In the genomic region with DNA sequence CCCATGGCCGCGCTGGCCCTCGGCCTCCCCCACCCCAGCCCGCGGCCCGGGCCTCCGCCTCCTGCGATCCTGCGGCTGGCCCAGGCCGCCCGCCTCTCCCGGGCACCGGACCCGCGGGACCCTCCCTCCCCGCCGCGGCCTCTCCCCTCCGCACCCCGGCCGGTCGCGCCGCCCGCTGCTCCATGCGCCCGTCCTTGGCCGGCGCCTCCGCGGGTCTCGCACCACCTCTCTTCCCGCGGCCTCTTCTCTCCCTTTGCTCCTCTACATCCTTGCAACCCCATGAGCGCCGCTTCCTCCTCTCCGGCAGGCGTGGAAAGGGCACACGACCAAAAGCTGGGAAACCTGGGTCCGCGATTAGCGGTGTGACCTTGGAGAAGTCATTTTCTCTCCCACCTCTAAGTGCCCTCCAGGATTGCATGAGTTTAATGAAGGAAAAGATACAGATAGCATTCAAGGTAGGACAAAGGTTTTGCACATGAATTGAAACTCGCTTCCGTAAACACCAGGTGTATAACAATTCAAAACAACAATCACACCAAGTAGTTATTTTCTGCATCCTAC, we compare ENCODE assay signal across 1 cellular context.
TF ChIP-seq lines count a peak whose summit lies in the region.

No MANE protein-coding gene starts in this region.

TF ChIP-seq in HepG2, 621 proteins besides CTCF, POLR2A, EP300 and RAD21 (continued from another document and continues in another):
- TF ChIP-seq, protein P1, sequence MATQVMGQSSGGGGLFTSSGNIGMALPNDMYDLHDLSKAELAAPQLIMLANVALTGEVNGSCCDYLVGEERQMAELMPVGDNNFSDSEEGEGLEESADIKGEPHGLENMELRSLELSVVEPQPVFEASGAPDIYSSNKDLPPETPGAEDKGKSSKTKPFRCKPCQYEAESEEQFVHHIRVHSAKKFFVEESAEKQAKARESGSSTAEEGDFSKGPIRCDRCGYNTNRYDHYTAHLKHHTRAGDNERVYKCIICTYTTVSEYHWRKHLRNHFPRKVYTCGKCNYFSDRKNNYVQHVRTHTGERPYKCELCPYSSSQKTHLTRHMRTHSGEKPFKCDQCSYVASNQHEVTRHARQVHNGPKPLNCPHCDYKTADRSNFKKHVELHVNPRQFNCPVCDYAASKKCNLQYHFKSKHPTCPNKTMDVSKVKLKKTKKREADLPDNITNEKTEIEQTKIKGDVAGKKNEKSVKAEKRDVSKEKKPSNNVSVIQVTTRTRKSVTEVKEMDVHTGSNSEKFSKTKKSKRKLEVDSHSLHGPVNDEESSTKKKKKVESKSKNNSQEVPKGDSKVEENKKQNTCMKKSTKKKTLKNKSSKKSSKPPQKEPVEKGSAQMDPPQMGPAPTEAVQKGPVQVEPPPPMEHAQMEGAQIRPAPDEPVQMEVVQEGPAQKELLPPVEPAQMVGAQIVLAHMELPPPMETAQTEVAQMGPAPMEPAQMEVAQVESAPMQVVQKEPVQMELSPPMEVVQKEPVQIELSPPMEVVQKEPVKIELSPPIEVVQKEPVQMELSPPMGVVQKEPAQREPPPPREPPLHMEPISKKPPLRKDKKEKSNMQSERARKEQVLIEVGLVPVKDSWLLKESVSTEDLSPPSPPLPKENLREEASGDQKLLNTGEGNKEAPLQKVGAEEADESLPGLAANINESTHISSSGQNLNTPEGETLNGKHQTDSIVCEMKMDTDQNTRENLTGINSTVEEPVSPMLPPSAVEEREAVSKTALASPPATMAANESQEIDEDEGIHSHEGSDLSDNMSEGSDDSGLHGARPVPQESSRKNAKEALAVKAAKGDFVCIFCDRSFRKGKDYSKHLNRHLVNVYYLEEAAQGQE (IDR thresholded peaks at IDR 0.05; ENCODE audit: borderline replicate concordance in 1 of 2, low read depth in 1 of 2, low read length in 2 of 2) = no peak
- TF ChIP-seq ZC3H13 (CRISPR knock-in tag; IDR thresholded peaks at IDR 0.05) = no peak
- TF ChIP-seq, protein P2, sequence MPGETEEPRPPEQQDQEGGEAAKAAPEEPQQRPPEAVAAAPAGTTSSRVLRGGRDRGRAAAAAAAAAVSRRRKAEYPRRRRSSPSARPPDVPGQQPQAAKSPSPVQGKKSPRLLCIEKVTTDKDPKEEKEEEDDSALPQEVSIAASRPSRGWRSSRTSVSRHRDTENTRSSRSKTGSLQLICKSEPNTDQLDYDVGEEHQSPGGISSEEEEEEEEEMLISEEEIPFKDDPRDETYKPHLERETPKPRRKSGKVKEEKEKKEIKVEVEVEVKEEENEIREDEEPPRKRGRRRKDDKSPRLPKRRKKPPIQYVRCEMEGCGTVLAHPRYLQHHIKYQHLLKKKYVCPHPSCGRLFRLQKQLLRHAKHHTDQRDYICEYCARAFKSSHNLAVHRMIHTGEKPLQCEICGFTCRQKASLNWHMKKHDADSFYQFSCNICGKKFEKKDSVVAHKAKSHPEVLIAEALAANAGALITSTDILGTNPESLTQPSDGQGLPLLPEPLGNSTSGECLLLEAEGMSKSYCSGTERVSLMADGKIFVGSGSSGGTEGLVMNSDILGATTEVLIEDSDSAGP (CRISPR knock-in tag; IDR thresholded peaks at IDR 0.05; ENCODE audit: borderline replicate concordance) = no peak
- no peak for TF ChIP-seq TFAP4 (IDR thresholded peaks at IDR 0.05; ENCODE audit: borderline replicate concordance, low read depth)
- TF ChIP-seq GPBP1L1 (CRISPR knock-in tag; IDR thresholded peaks at IDR 0.05) = no peak
- no peak for TF ChIP-seq ZNF691 (CRISPR knock-in tag; IDR thresholded peaks at IDR 0.05; ENCODE audit: borderline replicate concordance, low read depth)
- no peak for TF ChIP-seq ZFAT (CRISPR knock-in tag; conservative IDR thresholded peaks at IDR 0.05)
- no peak for TF ChIP-seq ETV5 (CRISPR knock-in tag; IDR thresholded peaks at IDR 0.05; ENCODE audit: borderline replicate concordance)
- no peak for TF ChIP-seq RFX1 (IDR thresholded peaks at IDR 0.05)
- TF ChIP-seq ZBTB46 (CRISPR knock-in tag; IDR thresholded peaks at IDR 0.05; ENCODE audit: borderline replicate concordance) = no peak
- no peak for TF ChIP-seq ZNF441 (CRISPR knock-in tag; IDR thresholded peaks at IDR 0.05; ENCODE audit: borderline replicate concordance)
- no peak for TF ChIP-seq ZNF556 (CRISPR knock-in tag; IDR thresholded peaks at IDR 0.05; ENCODE audit: borderline replicate concordance)
- TF ChIP-seq GABPA (IDR thresholded peaks at IDR 0.05; ENCODE audit: low read depth, low read length) = no peak
- no peak for TF ChIP-seq GABPA (CRISPR knock-in tag; IDR thresholded peaks at IDR 0.05; ENCODE audit: low read depth)
- TF ChIP-seq ZNF773 (CRISPR knock-in tag; IDR thresholded peaks at IDR 0.05; ENCODE audit: borderline replicate concordance) = no peak
- no peak for TF ChIP-seq HOXA7 (CRISPR knock-in tag; IDR thresholded peaks at IDR 0.05)
- TF ChIP-seq FOXK2 (IDR thresholded peaks at IDR 0.05) = no peak
- TF ChIP-seq, protein P3, sequence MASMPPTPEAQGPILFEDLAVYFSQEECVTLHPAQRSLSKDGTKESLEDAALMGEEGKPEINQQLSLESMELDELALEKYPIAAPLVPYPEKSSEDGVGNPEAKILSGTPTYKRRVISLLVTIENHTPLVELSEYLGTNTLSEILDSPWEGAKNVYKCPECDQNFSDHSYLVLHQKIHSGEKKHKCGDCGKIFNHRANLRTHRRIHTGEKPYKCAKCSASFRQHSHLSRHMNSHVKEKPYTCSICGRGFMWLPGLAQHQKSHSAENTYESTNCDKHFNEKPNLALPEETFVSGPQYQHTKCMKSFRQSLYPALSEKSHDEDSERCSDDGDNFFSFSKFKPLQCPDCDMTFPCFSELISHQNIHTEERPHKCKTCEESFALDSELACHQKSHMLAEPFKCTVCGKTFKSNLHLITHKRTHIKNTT (CRISPR knock-in tag; IDR thresholded peaks at IDR 0.05) = no peak
- no peak for TF ChIP-seq SPEN (CRISPR knock-in tag; IDR thresholded peaks at IDR 0.05; ENCODE audit: low read depth)
- TF ChIP-seq DR1 (CRISPR knock-in tag; IDR thresholded peaks at IDR 0.05) = no peak
- no peak for TF ChIP-seq MTA3 (CRISPR knock-in tag; IDR thresholded peaks at IDR 0.05)
- no peak for TF ChIP-seq ZNF333 (CRISPR knock-in tag; IDR thresholded peaks at IDR 0.05; ENCODE audit: borderline replicate concordance)
- TF ChIP-seq PLRG1 (conservative IDR thresholded peaks at IDR 0.05) = no peak
- no peak for TF ChIP-seq ZFP90 (CRISPR knock-in tag; IDR thresholded peaks at IDR 0.05; ENCODE audit: borderline replicate concordance)
- no peak for TF ChIP-seq ZNF362 (CRISPR knock-in tag; IDR thresholded peaks at IDR 0.05; ENCODE audit: borderline replicate concordance)
- no peak for TF ChIP-seq ZNF138 (CRISPR knock-in tag; IDR thresholded peaks at IDR 0.05; ENCODE audit: low read depth)
- TF ChIP-seq, protein P4, sequence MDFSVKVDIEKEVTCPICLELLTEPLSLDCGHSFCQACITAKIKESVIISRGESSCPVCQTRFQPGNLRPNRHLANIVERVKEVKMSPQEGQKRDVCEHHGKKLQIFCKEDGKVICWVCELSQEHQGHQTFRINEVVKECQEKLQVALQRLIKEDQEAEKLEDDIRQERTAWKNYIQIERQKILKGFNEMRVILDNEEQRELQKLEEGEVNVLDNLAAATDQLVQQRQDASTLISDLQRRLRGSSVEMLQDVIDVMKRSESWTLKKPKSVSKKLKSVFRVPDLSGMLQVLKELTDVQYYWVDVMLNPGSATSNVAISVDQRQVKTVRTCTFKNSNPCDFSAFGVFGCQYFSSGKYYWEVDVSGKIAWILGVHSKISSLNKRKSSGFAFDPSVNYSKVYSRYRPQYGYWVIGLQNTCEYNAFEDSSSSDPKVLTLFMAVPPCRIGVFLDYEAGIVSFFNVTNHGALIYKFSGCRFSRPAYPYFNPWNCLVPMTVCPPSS (IDR thresholded peaks at IDR 0.05) = no peak
- peak; percentile 10; the same call in 1 of the 2 replicates for TF ChIP-seq POLR2G (IDR thresholded peaks at IDR 0.05; ENCODE audit: low read depth, low read length)
- TF ChIP-seq MTF1 (CRISPR knock-in tag; IDR thresholded peaks at IDR 0.05) = no peak
- TF ChIP-seq, protein P5, sequence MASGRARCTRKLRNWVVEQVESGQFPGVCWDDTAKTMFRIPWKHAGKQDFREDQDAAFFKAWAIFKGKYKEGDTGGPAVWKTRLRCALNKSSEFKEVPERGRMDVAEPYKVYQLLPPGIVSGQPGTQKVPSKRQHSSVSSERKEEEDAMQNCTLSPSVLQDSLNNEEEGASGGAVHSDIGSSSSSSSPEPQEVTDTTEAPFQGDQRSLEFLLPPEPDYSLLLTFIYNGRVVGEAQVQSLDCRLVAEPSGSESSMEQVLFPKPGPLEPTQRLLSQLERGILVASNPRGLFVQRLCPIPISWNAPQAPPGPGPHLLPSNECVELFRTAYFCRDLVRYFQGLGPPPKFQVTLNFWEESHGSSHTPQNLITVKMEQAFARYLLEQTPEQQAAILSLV (CRISPR knock-in tag; IDR thresholded peaks at IDR 0.05; ENCODE audit: borderline replicate concordance) = no peak
- peak; percentile 58 for TF ChIP-seq ASH2L (IDR thresholded peaks at IDR 0.05; ENCODE audit: insufficient read length, low read depth, low read length)
- peak; percentile 57; the same call in 1 of the 2 replicates for TF ChIP-seq HDAC1 (CRISPR knock-in tag; IDR thresholded peaks at IDR 0.05)
- TF ChIP-seq ARID2 (CRISPR knock-in tag; IDR thresholded peaks at IDR 0.05; ENCODE audit: borderline replicate concordance) = no peak
- no peak for TF ChIP-seq ZNF337 (CRISPR knock-in tag; IDR thresholded peaks at IDR 0.05; ENCODE audit: borderline replicate concordance, low read depth)
- TF ChIP-seq JARID2 (CRISPR knock-in tag; IDR thresholded peaks at IDR 0.05; ENCODE audit: insufficient replicate concordance) = no peak
- no peak for TF ChIP-seq ETS1 (CRISPR knock-in tag; IDR thresholded peaks at IDR 0.05)
- TF ChIP-seq ZNF577 (CRISPR knock-in tag; IDR thresholded peaks at IDR 0.05; ENCODE audit: borderline replicate concordance, low read depth) = no peak
- no peak for TF ChIP-seq MXD1 (CRISPR knock-in tag; IDR thresholded peaks at IDR 0.05)
- TF ChIP-seq ZFP36L1 (CRISPR knock-in tag; IDR thresholded peaks at IDR 0.05) = no peak
- TF ChIP-seq ZNF589 (CRISPR knock-in tag; conservative IDR thresholded peaks at IDR 0.05) = no peak
- no peak for TF ChIP-seq GTF3A (CRISPR knock-in tag; conservative IDR thresholded peaks at IDR 0.05)
- TF ChIP-seq ZBTB7B (CRISPR knock-in tag; IDR thresholded peaks at IDR 0.05) = no peak
- no peak for TF ChIP-seq ZNF792 (CRISPR knock-in tag; IDR thresholded peaks at IDR 0.05)
- TF ChIP-seq HNRNPUL1 (IDR thresholded peaks at IDR 0.05; ENCODE audit: low read depth, low read length) = no peak
- TF ChIP-seq NKX3-1 (CRISPR knock-in tag; IDR thresholded peaks at IDR 0.05) = no peak
- TF ChIP-seq U2AF2 (IDR thresholded peaks at IDR 0.05; ENCODE audit: low read depth, low read length) = no peak
- TF ChIP-seq RORA (CRISPR knock-in tag; IDR thresholded peaks at IDR 0.05) = no peak
- no peak for TF ChIP-seq ZNF24 (IDR thresholded peaks at IDR 0.05)
